3 cellular contexts compared by ENCODE assay signal in the genomic region with DNA sequence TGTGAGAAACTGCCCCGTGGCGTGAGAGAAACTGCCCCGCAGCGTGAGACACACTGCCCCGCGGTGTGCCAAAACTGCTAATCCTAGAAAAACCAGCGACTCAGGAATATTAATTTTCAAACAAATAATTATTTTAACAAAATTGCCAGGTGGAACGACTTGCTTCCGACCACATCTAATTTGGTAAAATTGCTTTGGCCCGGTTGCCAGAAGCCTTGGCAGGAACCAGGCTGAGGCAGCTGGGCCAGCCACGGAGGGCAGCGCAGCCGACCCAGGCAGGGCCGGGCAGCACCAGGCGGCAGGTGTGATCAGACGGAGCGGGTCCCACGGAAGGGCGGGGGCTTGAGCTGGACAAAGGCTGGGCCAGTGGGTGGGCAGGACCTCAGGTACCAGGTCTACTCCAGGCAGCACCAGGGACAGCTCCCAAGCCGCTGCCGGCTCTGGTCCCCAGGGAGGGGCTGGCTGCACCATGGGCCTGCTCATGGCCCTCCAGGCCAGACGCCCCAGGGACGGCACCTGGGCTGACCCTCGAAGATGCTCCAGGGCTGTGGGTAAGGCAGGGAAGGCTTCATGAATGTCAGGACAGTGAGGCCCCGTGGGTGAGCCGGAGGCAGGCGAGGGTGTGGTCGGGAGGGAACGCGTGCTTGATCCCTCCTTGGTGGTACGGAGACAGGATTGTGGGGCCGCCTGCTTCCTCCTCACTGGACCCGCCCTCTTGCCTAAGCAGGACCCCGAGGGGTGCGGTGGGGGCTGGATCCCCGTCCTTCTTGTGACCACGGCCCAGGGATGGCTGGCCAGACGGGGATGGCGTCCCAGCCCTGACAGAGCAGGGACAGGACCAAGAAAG.
TF ChIP-seq lines count a peak whose summit lies in the region.

No MANE protein-coding gene starts in this region.

TF ChIP-seq in HCT116, 20 proteins besides CTCF, POLR2A, EP300 and RAD21:
- TF ChIP-seq ELF1 (IDR thresholded peaks at IDR 0.05; ENCODE audit: borderline replicate concordance, low read depth) (no peak), TCF7L2 (IDR thresholded peaks at IDR 0.05; ENCODE audit: borderline replicate concordance, extremely low read depth, insufficient read depth, insufficient read length) (no peak)
- TF ChIP-seq, protein P1, sequence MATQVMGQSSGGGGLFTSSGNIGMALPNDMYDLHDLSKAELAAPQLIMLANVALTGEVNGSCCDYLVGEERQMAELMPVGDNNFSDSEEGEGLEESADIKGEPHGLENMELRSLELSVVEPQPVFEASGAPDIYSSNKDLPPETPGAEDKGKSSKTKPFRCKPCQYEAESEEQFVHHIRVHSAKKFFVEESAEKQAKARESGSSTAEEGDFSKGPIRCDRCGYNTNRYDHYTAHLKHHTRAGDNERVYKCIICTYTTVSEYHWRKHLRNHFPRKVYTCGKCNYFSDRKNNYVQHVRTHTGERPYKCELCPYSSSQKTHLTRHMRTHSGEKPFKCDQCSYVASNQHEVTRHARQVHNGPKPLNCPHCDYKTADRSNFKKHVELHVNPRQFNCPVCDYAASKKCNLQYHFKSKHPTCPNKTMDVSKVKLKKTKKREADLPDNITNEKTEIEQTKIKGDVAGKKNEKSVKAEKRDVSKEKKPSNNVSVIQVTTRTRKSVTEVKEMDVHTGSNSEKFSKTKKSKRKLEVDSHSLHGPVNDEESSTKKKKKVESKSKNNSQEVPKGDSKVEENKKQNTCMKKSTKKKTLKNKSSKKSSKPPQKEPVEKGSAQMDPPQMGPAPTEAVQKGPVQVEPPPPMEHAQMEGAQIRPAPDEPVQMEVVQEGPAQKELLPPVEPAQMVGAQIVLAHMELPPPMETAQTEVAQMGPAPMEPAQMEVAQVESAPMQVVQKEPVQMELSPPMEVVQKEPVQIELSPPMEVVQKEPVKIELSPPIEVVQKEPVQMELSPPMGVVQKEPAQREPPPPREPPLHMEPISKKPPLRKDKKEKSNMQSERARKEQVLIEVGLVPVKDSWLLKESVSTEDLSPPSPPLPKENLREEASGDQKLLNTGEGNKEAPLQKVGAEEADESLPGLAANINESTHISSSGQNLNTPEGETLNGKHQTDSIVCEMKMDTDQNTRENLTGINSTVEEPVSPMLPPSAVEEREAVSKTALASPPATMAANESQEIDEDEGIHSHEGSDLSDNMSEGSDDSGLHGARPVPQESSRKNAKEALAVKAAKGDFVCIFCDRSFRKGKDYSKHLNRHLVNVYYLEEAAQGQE (IDR thresholded peaks at IDR 0.05; ENCODE audit: low read depth) = peak; percentile 61
TF ChIP-seq in HCT116: peak in this region for 1.

TF ChIP-seq in GM12878, 131 proteins besides CTCF, POLR2A, EP300 and RAD21:
- TF ChIP-seq, protein P2, sequence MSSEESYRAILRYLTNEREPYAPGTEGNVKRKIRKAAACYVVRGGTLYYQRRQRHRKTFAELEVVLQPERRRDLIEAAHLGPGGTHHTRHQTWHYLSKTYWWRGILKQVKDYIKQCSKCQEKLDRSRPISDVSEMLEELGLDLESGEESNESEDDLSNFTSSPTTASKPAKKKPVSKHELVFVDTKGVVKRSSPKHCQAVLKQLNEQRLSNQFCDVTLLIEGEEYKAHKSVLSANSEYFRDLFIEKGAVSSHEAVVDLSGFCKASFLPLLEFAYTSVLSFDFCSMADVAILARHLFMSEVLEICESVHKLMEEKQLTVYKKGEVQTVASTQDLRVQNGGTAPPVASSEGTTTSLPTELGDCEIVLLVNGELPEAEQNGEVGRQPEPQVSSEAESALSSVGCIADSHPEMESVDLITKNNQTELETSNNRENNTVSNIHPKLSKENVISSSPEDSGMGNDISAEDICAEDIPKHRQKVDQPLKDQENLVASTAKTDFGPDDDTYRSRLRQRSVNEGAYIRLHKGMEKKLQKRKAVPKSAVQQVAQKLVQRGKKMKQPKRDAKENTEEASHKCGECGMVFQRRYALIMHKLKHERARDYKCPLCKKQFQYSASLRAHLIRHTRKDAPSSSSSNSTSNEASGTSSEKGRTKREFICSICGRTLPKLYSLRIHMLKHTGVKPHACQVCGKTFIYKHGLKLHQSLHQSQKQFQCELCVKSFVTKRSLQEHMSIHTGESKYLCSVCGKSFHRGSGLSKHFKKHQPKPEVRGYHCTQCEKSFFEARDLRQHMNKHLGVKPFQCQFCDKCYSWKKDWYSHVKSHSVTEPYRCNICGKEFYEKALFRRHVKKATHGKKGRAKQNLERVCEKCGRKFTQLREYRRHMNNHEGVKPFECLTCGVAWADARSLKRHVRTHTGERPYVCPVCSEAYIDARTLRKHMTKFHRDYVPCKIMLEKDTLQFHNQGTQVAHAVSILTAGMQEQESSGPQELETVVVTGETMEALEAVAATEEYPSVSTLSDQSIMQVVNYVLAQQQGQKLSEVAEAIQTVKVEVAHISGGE (CRISPR knock-in tag; IDR thresholded peaks at IDR 0.05) = no peak
- TF ChIP-seq, protein P1 (IDR thresholded peaks at IDR 0.05; ENCODE audit: low read depth, low read length) = peak; percentile 66; the same call in 1 of the 2 replicates
- TF ChIP-seq TARDBP (IDR thresholded peaks at IDR 0.05; ENCODE audit: borderline replicate concordance) = no peak
TF ChIP-seq in GM12878: peak in this region for 1.

TF ChIP-seq in liver, 16 proteins besides CTCF, POLR2A, EP300 and RAD21:
- TF ChIP-seq, protein P1 (IDR thresholded peaks at IDR 0.05) = peak; percentile 55
- TF ChIP-seq EGR1 (IDR thresholded peaks at IDR 0.05; ENCODE audit: low read depth in 2 of 2) = no peak
